11 cellular contexts compared by ENCODE assay signal in the genomic region with DNA sequence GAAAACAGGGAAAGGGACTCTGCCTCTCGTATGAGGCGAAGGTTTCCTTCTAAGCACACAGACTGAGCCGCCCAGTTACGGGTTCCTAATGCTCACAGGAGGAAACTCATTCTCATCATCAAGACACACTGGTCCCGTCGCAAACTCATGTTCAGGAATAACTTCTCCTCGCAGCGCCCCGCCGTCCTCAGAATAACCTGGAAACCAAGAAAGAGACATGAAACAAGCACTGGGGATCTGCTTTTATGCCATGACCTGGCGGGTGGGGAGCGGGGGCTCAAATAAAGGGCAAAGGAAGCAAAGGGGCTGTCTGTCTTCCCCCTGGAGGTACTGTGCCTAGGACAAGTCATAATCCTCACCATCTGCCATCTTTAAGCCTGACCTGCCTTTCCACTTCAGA. TPM values are rescaled to one million over a fixed set of nuclear protein-coding genes. Genes with fewer than 3 reads are reported as not detected.
A peak's percentile ranks its signal among the peaks of the same experiment; 100 is the strongest.
DNase-seq lines count a peak whose midpoint lies in the region; ATAC-seq and TF ChIP-seq lines count a peak whose summit lies in the region.
"Had no signal": no experiment of that assay in that cellular context is flagged by ENCODE, and none has a peak within 500 bp of the region (broad histone marks: within the 10 kb centered on the region; RNA-seq: fewer than 3 reads in every experiment).

No MANE protein-coding gene starts in this region.

- H3K79me2 ChIP-seq in H9 (ENCODE audit: insufficient read depth, low read length) (no peaks in the 10 kb centered on the region), neural progenitor cell (ENCODE audit: low read depth) (no peaks in the 10 kb centered on the region)

- H3K36me3 ChIP-seq in neural progenitor cell (no peaks in the 10 kb centered on the region), Caco-2 (ENCODE audit: control insufficient read depth, insufficient read depth, low read length) (no peaks in the 10 kb centered on the region)

- no peak overlapping the region for H2BK12ac ChIP-seq in H9 (ENCODE audit: insufficient read length, low read depth, low read length)

- H3K14ac ChIP-seq in H9 (ENCODE audit: insufficient read depth, low read length) = no peak overlapping the region

- H3K4me1 ChIP-seq in H9 (ENCODE audit: insufficient read depth, low read length) (no peaks in the 10 kb centered on the region), neural progenitor cell (peaks cover 8% of the 10 kb centered on the region), Caco-2 (no peaks in the 10 kb centered on the region)
- H3K4me1 ChIP-seq: A549 had no signal

- no peak overlapping the region for H2AFZ ChIP-seq in H9 (ENCODE audit: low read length)
- no peak overlapping the region for H2AFZ ChIP-seq in neural progenitor cell (replicated peaks)

- H4K5ac ChIP-seq in H9 (ENCODE audit: insufficient read length, low read depth, low read length) = no peak overlapping the region

- no peaks in the 10 kb centered on the region for H3K27me3 Mint-ChIP-seq in H9 (ENCODE audit: low read depth)
- no peaks in the 10 kb centered on the region for H3K27me3 Mint-ChIP-seq in activated T-helper 17 cell treated with anti-CD3 and anti-CD28 coated beads, Interleukin-2, amount 50 U/mL, for 72 hours
- H3K27me3 Mint-ChIP-seq in neural progenitor cell (ENCODE audit: insufficient read depth, low read depth) = no peaks in the 10 kb centered on the region
- H3K27me3 Mint-ChIP-seq in Caco-2 (ENCODE audit: insufficient read depth, unreplicated experiment) = no peaks in the 10 kb centered on the region
- H3K27me3 Mint-ChIP-seq: CD8-positive, alpha-beta memory T cell; IgD-negative memory B cell had no signal

- no peak overlapping the region for H3K56ac ChIP-seq in H9 (ENCODE audit: insufficient read length, low read depth, low read length)

- H3F3A ChIP-seq in neural progenitor cell (ENCODE audit: low read depth) = peaks cover 5% of the 10 kb centered on the region

- WGBS in H9 (ENCODE audit: extremely low coverage, insufficient read length, low lambda C conversion rate) = no CpG with 5 or more reads among the region's 12 CpGs

- H3K4me2 ChIP-seq in H9 (ENCODE audit: insufficient read depth, insufficient read length, low read length) (no peak overlapping the region), neural progenitor cell (no peak overlapping the region)
- H3K4me2 ChIP-seq: A549 had no signal

- H3K9me3 ChIP-seq in H9 (ENCODE audit: control insufficient read depth, low read depth, low read length) = no peaks in the 10 kb centered on the region
- no peaks in the 10 kb centered on the region for H3K9me3 ChIP-seq in neural progenitor cell (ENCODE audit: low read depth)
- no peaks in the 10 kb centered on the region for H3K9me3 ChIP-seq in Caco-2
- H3K9me3 ChIP-seq: A549 had no signal

- intact Hi-C loops in Caco-2 (cut with micrococcal nuclease; ENCODE audit: unreplicated experiment) = no loop called here

- H3K4me1 Mint-ChIP-seq in H9 (peaks cover 8% of the 10 kb centered on the region in 2 experiments), neural progenitor cell (peaks cover 3% of the 10 kb centered on the region), Caco-2 (ENCODE audit: low read depth, unreplicated experiment) (no peaks in the 10 kb centered on the region)
- H3K4me1 Mint-ChIP-seq in activated T-helper 17 cell treated with anti-CD3 and anti-CD28 coated beads, Interleukin-2, amount 50 U/mL, for 72 hours = no peaks in the 10 kb centered on the region
- H3K4me1 Mint-ChIP-seq: CD8-positive, alpha-beta memory T cell; IgD-negative memory B cell had no signal

- no peak overlapping the region for H3K23ac ChIP-seq in H9 (ENCODE audit: insufficient read length, low read depth, low read length)

- no peak overlapping the region for H2BK20ac ChIP-seq in H9 (ENCODE audit: low read depth, low read length, poor library complexity, severe bottlenecking)

- H4K91ac ChIP-seq in H9 (ENCODE audit: insufficient read length, low read depth, low read length) = no peak overlapping the region

- H3K4me3 Mint-ChIP-seq in H9 (no peak overlapping the region), neural progenitor cell (no peak overlapping the region), Caco-2 (ENCODE audit: unreplicated experiment) (no peak overlapping the region)
- H3K4me3 Mint-ChIP-seq in activated T-helper 17 cell treated with anti-CD3 and anti-CD28 coated beads, Interleukin-2, amount 50 U/mL, for 72 hours = no peak overlapping the region
- H3K4me3 Mint-ChIP-seq: CD8-positive, alpha-beta memory T cell; IgD-negative memory B cell had no signal

- H3K4me3 ChIP-seq in neural progenitor cell (no peak overlapping the region), Caco-2 (ENCODE audit: low read depth, low read length) (no peak overlapping the region)
- H3K4me3 ChIP-seq: A549 had no signal

- H3K27ac Mint-ChIP-seq in H9 = peak overlapping the region in 2 of 3 experiments; percentile 14 to 60; a peak in 3 of 7 replicates
- H3K27ac Mint-ChIP-seq in activated T-helper 17 cell treated with anti-CD3 and anti-CD28 coated beads, Interleukin-2, amount 50 U/mL, for 72 hours = peak overlapping the region; percentile 21
- no peak overlapping the region for H3K27ac Mint-ChIP-seq in neural progenitor cell
- H3K27ac Mint-ChIP-seq in Caco-2 (ENCODE audit: unreplicated experiment) = no peak overlapping the region

- no peak for ATAC-seq in activated T-helper 17 cell treated with anti-CD3 and anti-CD28 coated beads, Interleukin-2, amount 50 U/mL, for 72 hours (replicated peaks)
- no peak for ATAC-seq in HG03571 (IDR thresholded peaks at IDR 0.05; ENCODE audit: unreplicated experiment)
- ATAC-seq: A549 had no signal

- H3K36me3 Mint-ChIP-seq in H9 (ENCODE audit: insufficient read depth in 1 of 3, low read depth in 3 of 3) (peaks cover 6 to 25% (median 18%) of the 10 kb centered on the region in 3 experiments), neural progenitor cell (peaks cover 8% of the 10 kb centered on the region), Caco-2 (ENCODE audit: insufficient read depth, unreplicated experiment) (no peaks in the 10 kb centered on the region)
- peaks cover 17% of the 10 kb centered on the region for H3K36me3 Mint-ChIP-seq in activated T-helper 17 cell treated with anti-CD3 and anti-CD28 coated beads, Interleukin-2, amount 50 U/mL, for 72 hours (ENCODE audit: low read depth)

- CTCF ChIA-PET in Caco-2 (lab: Charles Lee) = no interaction called here

- DNase-seq in H9 (no peak), neural progenitor cell (ENCODE audit: low spot score) (peak; percentile 0), Caco-2 (no peak)
- DNase-seq in activated CD4-positive, alpha-beta T cell treated with anti-CD3 and anti-CD28 coated beads, Interleukin-2, amount 50 U/mL, for 1 hour = no peak
- DNase-seq: CD8-positive, alpha-beta memory T cell; DMS53; GF-D8 had no signal

- H3K79me1 ChIP-seq in H9 (ENCODE audit: insufficient read depth, low read depth, low read length, poor library complexity, severe bottlenecking) = no peaks in the 10 kb centered on the region

- H3K23me2 ChIP-seq in H9 (ENCODE audit: insufficient read length, low read depth, low read length, poor library complexity, severe bottlenecking) = no peaks in the 10 kb centered on the region

- H4K20me1 ChIP-seq in H9 (ENCODE audit: control insufficient read depth, insufficient read depth, insufficient read length) (no peaks in the 10 kb centered on the region), neural progenitor cell (ENCODE audit: low read depth) (no peaks in the 10 kb centered on the region)

- no peak overlapping the region for H4K8ac ChIP-seq in H9 (replicated peaks; ENCODE audit: insufficient read length, low read depth, low read length)

- no TSS peak for BruUV-seq in Caco-2 (replicated peaks; lab: Mats Ljungman, UMichigan)

- no peak overlapping the region for H2BK120ac ChIP-seq in H9 (ENCODE audit: low read depth, low read length, poor library complexity, severe bottlenecking)

- H3K9me3 Mint-ChIP-seq in H9 (no peaks in the 10 kb centered on the region), neural progenitor cell (no peaks in the 10 kb centered on the region), Caco-2 (ENCODE audit: unreplicated experiment) (no peaks in the 10 kb centered on the region)
- H3K9me3 Mint-ChIP-seq in activated T-helper 17 cell treated with anti-CD3 and anti-CD28 coated beads, Interleukin-2, amount 50 U/mL, for 72 hours = no peaks in the 10 kb centered on the region
- H3K9me3 Mint-ChIP-seq: CD8-positive, alpha-beta memory T cell; IgD-negative memory B cell had no signal

- TF ChIP-seq CTCF in H9 (conservative IDR thresholded peaks at IDR 0.05) = no peak
- TF ChIP-seq CTCF in neural progenitor cell (IDR thresholded peaks at IDR 0.05) = no peak
- no peak for TF ChIP-seq CTCF in Caco-2 (IDR thresholded peaks at IDR 0.05; ENCODE audit: insufficient read depth in 1 of 2, low read depth in 1 of 2, low read length in 1 of 2, severe bottlenecking in 1 of 2, unreplicated experiment in 1 of 2)

- H3K27me3 ChIP-seq in H9 (ENCODE audit: insufficient read depth, low read length) (no peaks in the 10 kb centered on the region), neural progenitor cell (no peaks in the 10 kb centered on the region), Caco-2 (replicated peaks; ENCODE audit: control insufficient read depth, insufficient read depth, low read length) (no peaks in the 10 kb centered on the region)

- H2AK5ac ChIP-seq in H9 (ENCODE audit: insufficient read length, low read length) = no peak overlapping the region

- no peak overlapping the region for H3K4ac ChIP-seq in H9 (ENCODE audit: low read depth, low read length)

- no peak overlapping the region for H2BK15ac ChIP-seq in H9 (ENCODE audit: low read depth, low read length)

- H3K27ac ChIP-seq in H9 (ENCODE audit: insufficient read length, low read depth, low read length) (no peak overlapping the region), neural progenitor cell (no peak overlapping the region)
- H3K27ac ChIP-seq: A549 had no signal

- H3T11ph ChIP-seq in H9 (ENCODE audit: low read length) = no peak overlapping the region

- POLR2A ChIA-PET in Caco-2 (lab: Charles Lee) = no interaction called here

- no peak overlapping the region for H3K18ac ChIP-seq in H9 (ENCODE audit: insufficient read length, low read depth, low read length)

- no peak overlapping the region for H2BK5ac ChIP-seq in H9 (ENCODE audit: insufficient read length, low read length)

- H3K9ac ChIP-seq in H9 (ENCODE audit: extremely low read depth, insufficient read length, low read length) = no peak overlapping the region
- H3K9ac ChIP-seq in neural progenitor cell = no peak overlapping the region

RNA-seq across cellular contexts. Expression of gene WIPI1, which starts 31.3 kb away (rescaled TPM):
- total RNA-seq in H9 (2021) = 12.0 and 15.4 TPM in 2 replicates
- 10 to 100 TPM in 1 of 2 donors, 1 to 10 TPM in 1; 8.6 to 25.6 TPM for total RNA-seq in activated T-helper 17 cell treated with anti-CD3 and anti-CD28 coated beads, Interleukin-2, amount 50 U/mL, for 72 hours
- 27.8 and 29.5 TPM in 2 replicates for total RNA-seq in neural progenitor cell (ENCODE audit: low replicate concordance)
- total RNA-seq in Caco-2 (2022) = 18.7 and 21.8 TPM in 2 replicates

Comparison
In these comparisons a context has a peak if more than half of its experiments do, and no peak if none do; other contexts are left out.
1. H3K27ac Mint-ChIP-seq: peak in H9 (2 of 3) and activated T-helper 17 cell treated with anti-CD3 and anti-CD28 coated beads, Interleukin-2, amount 50 U/mL, for 72 hours (single experiment); none in neural progenitor cell (single experiment) and Caco-2 (single experiment).